ENCODE assay signal across 1 cellular context in genomic region chr10:63521389-63522128, GRCh38.
TF ChIP-seq lines count a peak whose summit lies in the region.

REEP3 (plus strand) TSS chr10:63521401; CDS start chr10:63521546, 145 bp downstream.

TF ChIP-seq in K562, 482 proteins besides CTCF, POLR2A, EP300 and RAD21 (continued from another document and continues in another):
- TF ChIP-seq FOXP1 (CRISPR knock-in tag; IDR thresholded peaks at IDR 0.05) = 0 out of 2 replicates have a peak, but pooled peaks have one; percentile 21
- TF ChIP-seq BHLHE40 (IDR thresholded peaks at IDR 0.05; ENCODE audit: low read length) = peak; percentile 82
- TF ChIP-seq E2F1 (CRISPR knock-in tag; IDR thresholded peaks at IDR 0.05) = peak; percentile 16; the same call in 1 of the 2 replicates
- TF ChIP-seq PCBP1 (IDR thresholded peaks at IDR 0.05; ENCODE audit: low read depth, low read length, poor library complexity, severe bottlenecking) = peak; percentile 88
- no peak for TF ChIP-seq MGA (IDR thresholded peaks at IDR 0.05)
- peak; percentile 94 for TF ChIP-seq CXXC5 (CRISPR knock-in tag; IDR thresholded peaks at IDR 0.05)
- peak; percentile 82 for TF ChIP-seq AFF4 (CRISPR knock-in tag; IDR thresholded peaks at IDR 0.05)
- 0 out of 2 replicates have a peak, but pooled peaks have one; percentile 57 for TF ChIP-seq SRSF3 (IDR thresholded peaks at IDR 0.05; ENCODE audit: insufficient read depth, low read length)
- TF ChIP-seq SLC30A9 (CRISPR knock-in tag; IDR thresholded peaks at IDR 0.05) = no peak
- TF ChIP-seq CREB1 (IDR thresholded peaks at IDR 0.05) = peak; percentile 37; the same call in 1 of the 2 replicates
- TF ChIP-seq CREB1 (CRISPR knock-in tag; IDR thresholded peaks at IDR 0.05) = no peak
- no peak for TF ChIP-seq FOXA1 (IDR thresholded peaks at IDR 0.05; ENCODE audit: borderline replicate concordance)
- TF ChIP-seq HDAC3 (IDR thresholded peaks at IDR 0.05; ENCODE audit: borderline replicate concordance, partially characterized antibody) = no peak
- no peak for TF ChIP-seq WHSC1 (IDR thresholded peaks at IDR 0.05; ENCODE audit: low read length)
- peak; percentile 57 for TF ChIP-seq ZNF175 (CRISPR knock-in tag; IDR thresholded peaks at IDR 0.05; ENCODE audit: low read depth)
- TF ChIP-seq RBM14 (IDR thresholded peaks at IDR 0.05; ENCODE audit: borderline replicate concordance, insufficient read depth, low read depth, low read length) = no peak
- TF ChIP-seq ZC3H8 (IDR thresholded peaks at IDR 0.05) = no peak
- TF ChIP-seq CSDE1 (IDR thresholded peaks at IDR 0.05) = no peak
- no peak for TF ChIP-seq AFF1 (IDR thresholded peaks at IDR 0.05; ENCODE audit: low read depth in 1 of 2, partially characterized antibody in 2 of 2)
- no peak for TF ChIP-seq ZKSCAN3 (CRISPR knock-in tag; IDR thresholded peaks at IDR 0.05)
- TF ChIP-seq GATA2 (CRISPR knock-in tag; IDR thresholded peaks at IDR 0.05) = no peak
- peak in 1 of 2 experiments; percentile 62; a peak in 2 of 4 replicates for TF ChIP-seq MAZ (CRISPR knock-in tag; conservative IDR thresholded peaks at IDR 0.05 in 1 of 2, IDR thresholded peaks at IDR 0.05 in 1 of 2)
- TF ChIP-seq ID3 (CRISPR knock-in tag; IDR thresholded peaks at IDR 0.05) = no peak
- peak; percentile 86 for TF ChIP-seq ID3 (tag; IDR thresholded peaks at IDR 0.05)
- no peak for TF ChIP-seq ETV5 (CRISPR knock-in tag; IDR thresholded peaks at IDR 0.05; ENCODE audit: low read depth)
- TF ChIP-seq USF1 (CRISPR knock-in tag; IDR thresholded peaks at IDR 0.05) = peak; percentile 82; the same call in 1 of the 2 replicates
- peak; percentile 65 for TF ChIP-seq POLR2H (tag; IDR thresholded peaks at IDR 0.05; ENCODE audit: low read depth)
- TF ChIP-seq RB1 (IDR thresholded peaks at IDR 0.05; ENCODE audit: low read depth) = peak; percentile 91
- no peak for TF ChIP-seq GABPB1 (CRISPR knock-in tag; IDR thresholded peaks at IDR 0.05)
- no peak for TF ChIP-seq RNF219 (CRISPR knock-in tag; IDR thresholded peaks at IDR 0.05)
- 0 out of 2 replicates have a peak, but pooled peaks have one; percentile 6 for TF ChIP-seq NR4A1 (CRISPR knock-in tag; IDR thresholded peaks at IDR 0.05)
- peak; percentile 74; the same call in 1 of the 2 replicates for TF ChIP-seq NR4A1 (tag; IDR thresholded peaks at IDR 0.05)
- peak; percentile 28; the same call in 1 of the 2 replicates for TF ChIP-seq ZBTB7A (IDR thresholded peaks at IDR 0.05; ENCODE audit: borderline replicate concordance, control insufficient read depth, low read depth, low read length)
- TF ChIP-seq U2AF1 (optimal IDR thresholded peaks at IDR 0.05; ENCODE audit: low read depth, low read length) = no peak
- TF ChIP-seq STAT5B (CRISPR knock-in tag; IDR thresholded peaks at IDR 0.05) = no peak
- TF ChIP-seq ZFX (CRISPR knock-in tag; IDR thresholded peaks at IDR 0.05) = peak; percentile 98
